ENCODE assay signal across 9 cellular contexts in the genomic region with DNA sequence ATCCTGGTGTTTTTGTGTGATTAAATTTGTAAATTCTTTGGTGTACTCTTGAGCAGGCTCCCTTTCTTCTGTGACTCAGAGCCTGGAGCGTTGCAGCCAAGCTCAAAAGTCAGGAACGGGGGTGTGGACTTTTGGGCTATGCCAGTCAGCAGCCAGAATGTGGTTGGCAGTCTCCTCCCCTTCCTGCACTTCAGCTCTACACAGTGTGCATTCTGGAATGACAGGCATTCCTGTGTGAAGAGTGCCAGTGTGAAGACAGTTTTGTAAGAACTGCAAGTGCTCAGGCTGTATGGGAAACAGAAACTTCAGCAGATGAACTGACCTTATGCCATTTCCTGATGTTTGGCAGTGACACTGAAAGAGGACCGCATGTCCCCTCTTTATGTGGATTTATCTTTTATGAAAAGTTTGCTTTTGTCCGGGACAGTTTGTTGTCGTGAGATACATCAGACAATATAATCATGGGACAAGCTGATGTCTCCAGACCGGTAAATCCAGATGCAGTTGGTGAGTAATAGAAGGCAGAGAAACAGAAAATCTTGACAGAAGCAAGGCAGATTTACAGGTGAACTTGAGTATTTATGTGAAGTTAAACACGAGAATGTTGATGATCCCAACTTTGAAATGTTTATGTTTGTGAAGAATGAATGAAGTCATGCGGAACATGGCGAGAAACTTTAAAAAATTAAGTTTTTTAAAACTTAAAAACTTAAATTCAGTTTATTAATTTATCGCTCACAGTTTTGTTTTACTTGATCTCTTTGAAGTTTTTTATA.
DNase-seq lines count a peak whose midpoint lies in the region; ATAC-seq, FAIRE-seq and TF ChIP-seq lines count a peak whose summit lies in the region.
"Had no signal": no experiment of that assay in that cellular context is flagged by ENCODE, and none has a peak within 500 bp of the region (broad histone marks: within the 10 kb centered on the region; RNA-seq: fewer than 3 reads in every experiment).

No MANE protein-coding gene starts in this region.

- H3K4me3 Mint-ChIP-seq in activated T-cell treated with anti-CD3 and anti-CD28 coated beads, Interleukin-2, amount 50 U/mL, for 24 hours = no peak overlapping the region
- H3K4me3 Mint-ChIP-seq in activated T-helper 17 cell treated with anti-CD3 and anti-CD28 coated beads, Interleukin-2, amount 50 U/mL, for 72 hours = no peak overlapping the region
- H3K4me3 Mint-ChIP-seq: memory B cell had no signal

- H3K27ac Mint-ChIP-seq in activated T-cell treated with anti-CD3 and anti-CD28 coated beads, Interleukin-2, amount 50 U/mL, for 24 hours = peak overlapping the region; percentile 3
- H3K27ac Mint-ChIP-seq in activated T-helper 17 cell treated with anti-CD3 and anti-CD28 coated beads, Interleukin-2, amount 50 U/mL, for 72 hours = no peak overlapping the region
- H3K27ac Mint-ChIP-seq: memory B cell had no signal

- peak; percentile 55 for ATAC-seq in activated T-helper 17 cell treated with anti-CD3 and anti-CD28 coated beads, Interleukin-2, amount 50 U/mL, for 72 hours (replicated peaks)
- peak; percentile 99 for ATAC-seq in Right ventricle myocardium inferior
- peak; percentile 93 to 98 (median 97) for ATAC-seq in pancreas

- intact Hi-C loops in Right ventricle myocardium inferior (cut with DNase I) (loop anchor here (5.0 kb wide), 1 partner anchor 191 kb away; no protein-coding TSS in a partner anchor), pancreas (cut with DNase I) (no loop called here)

- H3K36me3 ChIP-seq in pancreas = no peaks in the 10 kb centered on the region
- no peaks in the 10 kb centered on the region for H3K36me3 ChIP-seq in effector memory CD4-positive, alpha-beta T cell (ENCODE audit: control insufficient read depth, insufficient read depth, low read length)

- TF ChIP-seq CTCF in pancreas (IDR thresholded peaks at IDR 0.05) (no peak), GM13977 (IDR thresholded peaks at IDR 0.05; ENCODE audit: extremely low read depth, insufficient read depth, missing control alignments) (no peak)

- no peak for DNase-seq in activated T-cell treated with anti-CD3 and anti-CD28 coated beads, Interleukin-2, amount 50 U/mL, for 24 hours
- DNase-seq in activated T-cell treated with anti-CD3 and anti-CD28 coated beads, Interleukin-2, amount 50 U/mL, for 1 hour = no peak
- DNase-seq in M059J (ENCODE audit: low read depth) = peak; percentile 99
- peak; percentile 69 for DNase-seq in Right ventricle myocardium inferior (ENCODE audit: missing footprints)
- peak in 4 of 6 donors; percentile 65 to 81 (median 70) for DNase-seq in pancreas
- no peak for DNase-seq in GM13977 (ENCODE audit: low spot score)
- no peak for DNase-seq in effector memory CD4-positive, alpha-beta T cell

- peaks cover 13 to 26% (median 18%) of the 10 kb centered on the region in 3 donors for H3K4me1 ChIP-seq in pancreas
- no peaks in the 10 kb centered on the region for H3K4me1 ChIP-seq in effector memory CD4-positive, alpha-beta T cell (ENCODE audit: control insufficient read depth, insufficient read depth, low read length, poor library complexity, severe bottlenecking)

- no peaks in the 10 kb centered on the region for H3K27me3 ChIP-seq in pancreas
- no peaks in the 10 kb centered on the region for H3K27me3 ChIP-seq in effector memory CD4-positive, alpha-beta T cell (replicated peaks; ENCODE audit: control insufficient read depth, insufficient read depth, low read length, poor library complexity, severe bottlenecking)

- peak overlapping the region; percentile 3 to 77 (median 48) for H3K27ac ChIP-seq in pancreas
- no peak overlapping the region for H3K27ac ChIP-seq in effector memory CD4-positive, alpha-beta T cell (ENCODE audit: insufficient read depth, low read length, poor library complexity, severe bottlenecking)

- FAIRE-seq in pancreas (lab: Jason Lieb, UNC) = peak; percentile 47

- no peaks in the 10 kb centered on the region for H3K9me3 ChIP-seq in pancreas
- no peaks in the 10 kb centered on the region for H3K9me3 ChIP-seq in effector memory CD4-positive, alpha-beta T cell (ENCODE audit: control insufficient read depth, low read length)

- H3K36me3 Mint-ChIP-seq in activated T-cell treated with anti-CD3 and anti-CD28 coated beads, Interleukin-2, amount 50 U/mL, for 24 hours (ENCODE audit: low read depth) = peaks cover 7% of the 10 kb centered on the region
- H3K36me3 Mint-ChIP-seq in activated T-helper 17 cell treated with anti-CD3 and anti-CD28 coated beads, Interleukin-2, amount 50 U/mL, for 72 hours (ENCODE audit: low read depth) = no peaks in the 10 kb centered on the region

- no peak overlapping the region for H3K4me3 ChIP-seq in pancreas
- no peak overlapping the region for H3K4me3 ChIP-seq in effector memory CD4-positive, alpha-beta T cell (ENCODE audit: insufficient read depth, low read depth, low read length, poor library complexity, severe bottlenecking)

- peaks cover 30% of the 10 kb centered on the region for H3K4me1 Mint-ChIP-seq in activated T-cell treated with anti-CD3 and anti-CD28 coated beads, Interleukin-2, amount 50 U/mL, for 24 hours (ENCODE audit: low read depth)
- no peaks in the 10 kb centered on the region for H3K4me1 Mint-ChIP-seq in activated T-helper 17 cell treated with anti-CD3 and anti-CD28 coated beads, Interleukin-2, amount 50 U/mL, for 72 hours

- H3K27me3 Mint-ChIP-seq in activated T-cell treated with anti-CD3 and anti-CD28 coated beads, Interleukin-2, amount 50 U/mL, for 24 hours = no peaks in the 10 kb centered on the region
- no peaks in the 10 kb centered on the region for H3K27me3 Mint-ChIP-seq in activated T-helper 17 cell treated with anti-CD3 and anti-CD28 coated beads, Interleukin-2, amount 50 U/mL, for 72 hours
- H3K27me3 Mint-ChIP-seq: memory B cell had no signal

- H3K9me3 Mint-ChIP-seq in activated T-cell treated with anti-CD3 and anti-CD28 coated beads, Interleukin-2, amount 50 U/mL, for 24 hours = no peaks in the 10 kb centered on the region
- no peaks in the 10 kb centered on the region for H3K9me3 Mint-ChIP-seq in activated T-helper 17 cell treated with anti-CD3 and anti-CD28 coated beads, Interleukin-2, amount 50 U/mL, for 72 hours
- H3K9me3 Mint-ChIP-seq: memory B cell had no signal

- in situ Hi-C loops in GM13977 (cut with MboI; ENCODE audit: low pct_unique_long_range_greater_than_20kb, low sequenced_read_pairs, unreplicated experiment) = no loop called here

- 33 to 36% methylated on average over 10 of the region's 10 CpGs for WGBS in pancreas, 2 donors

Comparison
In these comparisons a context has a peak if more than half of its experiments do, and no peak if none do; other contexts are left out.
1. DNase-seq: peak in M059J (single experiment), Right ventricle myocardium inferior (single experiment) and pancreas (4 of 6); none in activated T-cell treated with anti-CD3 and anti-CD28 coated beads, Interleukin-2, amount 50 U/mL, for 24 hours (single experiment), activated T-cell treated with anti-CD3 and anti-CD28 coated beads, Interleukin-2, amount 50 U/mL, for 1 hour (single experiment), GM13977 (single experiment) and effector memory CD4-positive, alpha-beta T cell (0 of 3).
2. Peak in every context shown above with its lines, with median percentiles within 50 percentile points of each other: ATAC-seq.